ENCODE assay signal across 18 cellular contexts in genomic region chr18:2396162-2396505, GRCh38.
DNase-seq lines count a peak whose midpoint lies in the region; ATAC-seq, FAIRE-seq and TF ChIP-seq lines count a peak whose summit lies in the region.
"Had no signal": no experiment of that assay in that cellular context is flagged by ENCODE, and none has a peak within 500 bp of the region (broad histone marks: within the 10 kb centered on the region; RNA-seq: fewer than 3 reads in every experiment).

No MANE protein-coding gene starts in this region.

- TF ChIP-seq POLR2A in GM18505 (IDR thresholded peaks at IDR 0.05; ENCODE audit: borderline replicate concordance, extremely low read depth, insufficient read depth, insufficient read length): no peak

- no peak for DNase-seq in AG20443 (ENCODE audit: low spot score)
- no peak for DNase-seq in frontal cortex (ENCODE audit: low spot score in 2 of 2)
- DNase-seq in NCI-H446 treated with DMSO at 0.1 percent for 48 hours (lab: John Stamatoyannopoulos, UW): no peak
- DNase-seq: CD8-positive, alpha-beta memory T cell; heart left ventricle; kidney; MG63; midbrain; NCI-H2081 treated with DMSO at 0.1 percent for 48 hours; nucleus accumbens; stimulated activated CD4-positive, alpha-beta T cell treated with anti-CD3 and anti-CD28 coated beads, Interleukin-4, amount 100 ng/mL, for 24 hours had no signal

- ATAC-seq in GM18505 (IDR thresholded peaks at IDR 0.05; ENCODE audit: unreplicated experiment) (peak; percentile 30), GM19452 (IDR thresholded peaks at IDR 0.05; ENCODE audit: unreplicated experiment) (peak; percentile 44), HG02840 (IDR thresholded peaks at IDR 0.05; ENCODE audit: low FRiP score, unreplicated experiment) (peak; percentile 18), HG03457 (IDR thresholded peaks at IDR 0.05; ENCODE audit: unreplicated experiment) (peak; percentile 29), HG03025 (IDR thresholded peaks at IDR 0.05; ENCODE audit: low FRiP score, unreplicated experiment) (no peak)
- ATAC-seq: esophagus mucosa, heart left ventricle had no signal

- FAIRE-seq in frontal cortex (lab: Jason Lieb, UNC): no peak
- FAIRE-seq: GM12892, kidney had no signal
